Comparison of ENCODE assay signal across 16 cellular contexts in genomic region chr17:2580156-2580555, GRCh38. TPM values are rescaled to one million over a fixed set of nuclear protein-coding genes. Genes with fewer than 3 reads are reported as not detected.
A peak's percentile ranks its signal among the peaks of the same experiment; 100 is the strongest.
DNase-seq lines count a peak whose midpoint lies in the region; TF ChIP-seq lines count a peak whose summit lies in the region.
"Had no signal": no experiment of that assay in that cellular context is flagged by ENCODE, and none has a peak within 500 bp of the region (broad histone marks: within the 10 kb centered on the region; RNA-seq: fewer than 3 reads in every experiment).

No MANE protein-coding gene starts in this region.

- H3K4me3 ChIP-seq in esophagus squamous epithelium, result no peak overlapping the region
- H3K4me3 ChIP-seq: BLaER1 treated with 17β-estradiol and CSF1 and Interleukin-3, amounts not matched to agents 10 nM and 100 nM had no signal

- 53 to 68% methylated on average over 3 to 4 of the region's 4 CpGs for WGBS in esophagus squamous epithelium, 2 donors

- H3K9me3 ChIP-seq in esophagus squamous epithelium, result no peaks in the 10 kb centered on the region

- in situ Hi-C loops in GM13977 (cut with MboI; ENCODE audit: low pct_unique_long_range_greater_than_20kb, low sequenced_read_pairs, unreplicated experiment), result no loop called here

- H3K27ac ChIP-seq in VCaP (peak overlapping the region; percentile 19; the same call in 1 of the 2 replicates), substantia nigra (ENCODE audit: low read depth, low read length, poor library complexity, severe bottlenecking) (peak overlapping the region; percentile 96), esophagus squamous epithelium (no peak overlapping the region)
- H3K27ac ChIP-seq: 22Rv1; BLaER1 treated with 17β-estradiol and CSF1 and Interleukin-3, amounts not matched to agents 10 nM and 100 nM had no signal

- no peaks in the 10 kb centered on the region for H3K36me3 ChIP-seq in esophagus squamous epithelium
- H3K36me3 ChIP-seq: BLaER1 treated with 17β-estradiol and CSF1 and Interleukin-3, amounts not matched to agents 10 nM and 100 nM had no signal

- peaks cover 0 to 3% (median 0%) of the 10 kb centered on the region in 4 donors for H3K27me3 ChIP-seq in esophagus squamous epithelium
- H3K27me3 ChIP-seq: BLaER1 treated with 17β-estradiol and CSF1 and Interleukin-3, amounts not matched to agents 10 nM and 100 nM had no signal

- DNase-seq in NCI-H2171 treated with DMSO at 0.1 percent for 48 hours (lab: John Stamatoyannopoulos, UW) (peak; percentile 37), NCI-H2171 (lab: John Stamatoyannopoulos, UW) (no peak), islet precursor cell (peak; percentile 12), substantia nigra (lab: John Stamatoyannopoulos, UW) (peak in 6 of 49 donors; percentile 3 to 8 (median 4)), esophagus squamous epithelium (lab: John Stamatoyannopoulos, UW) (no peak), GM13977 (ENCODE audit: low spot score) (no peak)
- DNase-seq in activated T-cell treated with anti-CD3 and anti-CD28 coated beads, Interleukin-2, amount 50 U/mL, for 48 hours, result no peak
- DNase-seq: EL, Karpas-422, NCI-H2029, NCI-H226, NCI-H526, Right ventricle myocardium superior had no signal

- TF ChIP-seq POLR2A in esophagus squamous epithelium (IDR thresholded peaks at IDR 0.05), result no peak

- no peaks in the 10 kb centered on the region for H3K4me1 ChIP-seq in esophagus squamous epithelium
- H3K4me1 ChIP-seq: BLaER1 treated with 17β-estradiol and CSF1 and Interleukin-3, amounts not matched to agents 10 nM and 100 nM had no signal

- TF ChIP-seq CTCF in VCaP (conservative IDR thresholded peaks at IDR 0.05) (no peak), esophagus squamous epithelium (IDR thresholded peaks at IDR 0.05) (no peak), GM13977 (IDR thresholded peaks at IDR 0.05; ENCODE audit: extremely low read depth, insufficient read depth, missing control alignments) (no peak)

- intact Hi-C loops in esophagus squamous epithelium (cut with DNase I), result no loop called here

RNA-seq across cellular contexts. Expression of gene PAFAH1B1, which starts 13.3 kb away (rescaled TPM):
- 10 to 100 TPM; 33.4 to 91.6 (median 78.8) TPM for total RNA-seq in esophagus squamous epithelium

Comparison
In these comparisons a context has a peak if more than half of its experiments do, and no peak if none do; other contexts are left out.
1. DNase-seq: peak in NCI-H2171 treated with DMSO at 0.1 percent for 48 hours (single experiment) and islet precursor cell (single experiment); none in NCI-H2171 (single experiment), esophagus squamous epithelium (single experiment), GM13977 (single experiment) and activated T-cell treated with anti-CD3 and anti-CD28 coated beads, Interleukin-2, amount 50 U/mL, for 48 hours (0 of 2).
2. H3K27ac ChIP-seq: peak in VCaP (single experiment) and substantia nigra (single experiment); none in esophagus squamous epithelium (0 of 4).